In genomic region chr14:42138406-42138805, GRCh38 we compare ENCODE assay signal across 27 cellular contexts.
A peak's percentile ranks its signal among the peaks of the same experiment; 100 is the strongest.
DNase-seq lines count a peak whose midpoint lies in the region; ATAC-seq, FAIRE-seq and TF ChIP-seq lines count a peak whose summit lies in the region.
"Had no signal": no experiment of that assay in that cellular context is flagged by ENCODE, and none has a peak within 500 bp of the region (broad histone marks: within the 10 kb centered on the region; RNA-seq: fewer than 3 reads in every experiment).

No MANE protein-coding gene starts in this region.

- H3K4me1 ChIP-seq in Karpas-422 (ENCODE audit: low read length) (no peaks in the 10 kb centered on the region; the same call in 1 of the 2 replicates), keratinocyte (ENCODE audit: control insufficient read depth, extremely low read depth, insufficient read depth, low read length) (peaks cover 27% of the 10 kb centered on the region), HepG2 (ENCODE audit: insufficient read depth, low read length) (no peaks in the 10 kb centered on the region)
- H3K4me1 ChIP-seq: BE2C had no signal

- H3K9me2 ChIP-seq in Karpas-422 (replicated peaks; ENCODE audit: insufficient read depth, low read length), result no peaks in the 10 kb centered on the region

- H3K9me3 ChIP-seq in Karpas-422 (ENCODE audit: low read length) (no peaks in the 10 kb centered on the region), keratinocyte (ENCODE audit: control insufficient read depth, low read depth, low read length) (no peaks in the 10 kb centered on the region), HepG2 (ENCODE audit: low read length) (peaks cover 87% of the 10 kb centered on the region)
- H3K9me3 ChIP-seq: BE2C, BLaER1 had no signal

- TF ChIP-seq CTCF in epithelial cell of esophagus (IDR thresholded peaks at IDR 0.05; ENCODE audit: insufficient read depth, low read depth, low read length, missing control alignments) (no peak), keratinocyte (optimal IDR thresholded peaks at IDR 0.05 in 1 of 3, IDR thresholded peaks at IDR 0.05 in 1 of 3, conservative IDR thresholded peaks at IDR 0.05 in 1 of 3; ENCODE audit: extremely low read depth in 1 of 3, insufficient read depth in 2 of 3, low read length in 3 of 3) (no peak), HepG2 (CRISPR knock-in tag; IDR thresholded peaks at IDR 0.05) (no peak)

- no peak for TF ChIP-seq POLR2A in HepG2 (IDR thresholded peaks at IDR 0.05; ENCODE audit: insufficient read depth in 1 of 2, low read depth in 2 of 2, low read length in 2 of 2)

- H3K27me3 ChIP-seq in Karpas-422 (ENCODE audit: low read length), result no peaks in the 10 kb centered on the region
- no peaks in the 10 kb centered on the region for H3K27me3 ChIP-seq in keratinocyte (ENCODE audit: control insufficient read depth, extremely low read depth, insufficient read depth, low read length)
- H3K27me3 ChIP-seq in HepG2 (ENCODE audit: control insufficient read depth in 1 of 2, insufficient read depth in 2 of 2, low read length in 2 of 2), result no peaks in the 10 kb centered on the region
- H3K27me3 ChIP-seq: BE2C, BLaER1 had no signal

- no peak overlapping the region for H3K4me3 ChIP-seq in Karpas-422 (ENCODE audit: low read length)
- no peak overlapping the region for H3K4me3 ChIP-seq in epithelial cell of esophagus (ENCODE audit: low read length)
- H3K4me3 ChIP-seq in keratinocyte (ENCODE audit: control insufficient read depth in 2 of 3, extremely low read depth in 1 of 3, insufficient read depth in 2 of 3, low read depth in 1 of 3, low read length in 3 of 3), result no peak overlapping the region
- H3K4me3 ChIP-seq in HepG2 (replicated peaks in 1 of 3; ENCODE audit: insufficient read depth in 1 of 3, low read depth in 2 of 3, low read length in 3 of 3), result no peak overlapping the region
- H3K4me3 ChIP-seq: BLaER1, GM12878 had no signal

- H2AFZ ChIP-seq in Karpas-422 (ENCODE audit: low read length) (peak overlapping the region; percentile 82), keratinocyte (ENCODE audit: control insufficient read depth, low read length) (peak overlapping the region; percentile 33), HepG2 (ENCODE audit: low read length) (no peak overlapping the region)

- H3K36me3 ChIP-seq in Karpas-422 (ENCODE audit: insufficient read depth, low read length) (no peaks in the 10 kb centered on the region), keratinocyte (ENCODE audit: control insufficient read depth in 2 of 2, extremely low read depth in 1 of 2, insufficient read depth in 2 of 2, low read length in 2 of 2) (no peaks in the 10 kb centered on the region), HepG2 (replicated peaks in 1 of 2; ENCODE audit: control insufficient read depth in 1 of 2, insufficient read depth in 2 of 2, low read length in 2 of 2) (no peaks in the 10 kb centered on the region)
- H3K36me3 ChIP-seq: BE2C, BLaER1 had no signal

- ATAC-seq in GM21381 (IDR thresholded peaks at IDR 0.05; ENCODE audit: unreplicated experiment) (no peak), HepG2 (no peak)
- ATAC-seq: GM12878 had no signal

- POLR2A ChIA-PET in HepG2 (lab: Yijun Ruan, JAX), result no interaction called here

- FAIRE-seq in keratinocyte (lab: Jason Lieb, UNC), result no peak
- FAIRE-seq in HepG2 (lab: Jason Lieb, UNC), result no peak
- FAIRE-seq: A204.1, GM12878, GM12892, GM18507 had no signal

- CTCF ChIA-PET in HepG2 (lab: Yijun Ruan, JAX; ENCODE audit: low intra/inter-chr PET ratio, low total read pairs), result no interaction called here

- H3K9ac ChIP-seq in Karpas-422 (ENCODE audit: low read length) (no peak overlapping the region), keratinocyte (ENCODE audit: control insufficient read depth, extremely low read depth, insufficient read depth, low read length) (no peak overlapping the region), HepG2 (ENCODE audit: insufficient read depth, low read depth, low read length) (no peak overlapping the region)
- H3K9ac ChIP-seq: BLaER1 had no signal

- 4% methylated on average over 1 of the region's 1 CpG for WGBS in HepG2 (ENCODE audit: low lambda C conversion rate)

- in situ Hi-C loops in HepG2 (cut with HindIII; ENCODE audit: extremely low pct_ligation_motif_present, low pct_unique_long_range_greater_than_20kb), result no loop called here

- TF ChIP-seq EP300 in HepG2 (IDR thresholded peaks at IDR 0.05; ENCODE audit: low read depth in 2 of 2, low read length in 2 of 2) (no peak), HepG2 (CRISPR knock-in tag; IDR thresholded peaks at IDR 0.05; ENCODE audit: borderline replicate concordance) (no peak)

- no peak for DNase-seq in Karpas-422
- DNase-seq in NCI-H226, result peak; percentile 61
- DNase-seq in epithelial cell of esophagus (ENCODE audit: low read depth), result peak; percentile 10
- no peak for DNase-seq in keratinocyte (ENCODE audit: low read depth, low spot score)
- no peak for DNase-seq in NCI-H526 (lab: John Stamatoyannopoulos, UW)
- DNase-seq in HepG2 (ENCODE audit: low spot score), result no peak
- DNase-seq: 8988T; ACHN; BE2C; C1 segment of cervical spinal cord; CD4-positive, alpha-beta memory T cell; CD4-positive, CD25-positive, alpha-beta regulatory T cell; CD8-positive, alpha-beta memory T cell; COR-L47; DMS 273 treated with DMSO at 0.1 percent for 48 hours; DMS153; DMS53; DMS79; DND-41; EL; GDM1 had no signal

- H3K27ac ChIP-seq in Karpas-422 (ENCODE audit: low read length) (no peak overlapping the region), keratinocyte (ENCODE audit: control insufficient read depth, insufficient read depth, low read length) (no peak overlapping the region), HepG2 (ENCODE audit: extremely low read length, insufficient read depth, low read length) (no peak overlapping the region)
- H3K27ac ChIP-seq: BLaER1 had no signal

- H4K20me1 ChIP-seq in Karpas-422 (ENCODE audit: insufficient read depth, low read depth, low read length), result no peaks in the 10 kb centered on the region
- no peaks in the 10 kb centered on the region for H4K20me1 ChIP-seq in keratinocyte (ENCODE audit: control insufficient read depth, extremely low read depth, insufficient read depth, low read length)
- no peaks in the 10 kb centered on the region for H4K20me1 ChIP-seq in HepG2 (ENCODE audit: insufficient read depth, low read length)
- H4K20me1 ChIP-seq: BLaER1 had no signal

- H3K9me1 ChIP-seq in keratinocyte (ENCODE audit: control insufficient read depth, extremely low read depth, insufficient read depth, low read length), result no peaks in the 10 kb centered on the region

- BruUV-seq in HepG2 (replicated peaks; lab: Mats Ljungman, UMichigan), result no TSS peak

- intact Hi-C loops in HepG2 (cut with micrococcal nuclease; ENCODE audit: unreplicated experiment), result no loop called here

- dilution Hi-C loops in keratinocyte (cut with MboI; ENCODE audit: extremely low pct_ligation_motif_present, low sequenced_read_pairs), result no loop called here

- TF ChIP-seq RAD21 in HepG2 (CRISPR knock-in tag; IDR thresholded peaks at IDR 0.05), result no peak

- H3K4me2 ChIP-seq in Karpas-422 (ENCODE audit: low read depth, low read length, poor library complexity, severe bottlenecking) (no peak overlapping the region), keratinocyte (ENCODE audit: control insufficient read depth, extremely low read depth, insufficient read depth, low read depth, low read length) (peak overlapping the region; percentile 16), HepG2 (ENCODE audit: low read depth, low read length) (no peak overlapping the region)
- H3K4me2 ChIP-seq: BLaER1 had no signal

- H3K79me2 ChIP-seq in Karpas-422 (ENCODE audit: low read length) (no peaks in the 10 kb centered on the region), keratinocyte (ENCODE audit: control insufficient read depth, insufficient read depth, low read length) (no peaks in the 10 kb centered on the region), HepG2 (ENCODE audit: insufficient read depth, low read length) (no peaks in the 10 kb centered on the region)

TF ChIP-seq in HepG2, 621 proteins besides CTCF, POLR2A, EP300 and RAD21 (continues in another document):
- TF ChIP-seq ZNF367 (CRISPR knock-in tag; IDR thresholded peaks at IDR 0.05; ENCODE audit: borderline replicate concordance) (no peak), TEAD2 (CRISPR knock-in tag; IDR thresholded peaks at IDR 0.05) (no peak), MBNL3 (CRISPR knock-in tag; conservative IDR thresholded peaks at IDR 0.05) (no peak), MAZ (IDR thresholded peaks at IDR 0.05; ENCODE audit: borderline replicate concordance, low read depth, low read length) (no peak), MAZ (CRISPR knock-in tag; IDR thresholded peaks at IDR 0.05; ENCODE audit: low read depth) (no peak), POLR2AphosphoS2 (IDR thresholded peaks at IDR 0.05; ENCODE audit: low read depth, low read length) (no peak), RAD51 (IDR thresholded peaks at IDR 0.05; ENCODE audit: borderline replicate concordance) (no peak), HMGXB4 (CRISPR knock-in tag; IDR thresholded peaks at IDR 0.05; ENCODE audit: borderline replicate concordance in 1 of 2, low read depth in 1 of 2) (no peak), SOX5 (CRISPR knock-in tag; IDR thresholded peaks at IDR 0.05; ENCODE audit: borderline replicate concordance) (no peak)

Comparison
In these comparisons a context has a peak if more than half of its experiments do, and no peak if none do; other contexts are left out.
1. DNase-seq: peak in NCI-H226 (single experiment) and epithelial cell of esophagus (single experiment); none in Karpas-422 (single experiment), keratinocyte (single experiment), NCI-H526 (0 of 2) and HepG2 (single experiment).